Comparison of ENCODE assay signal across 31 cellular contexts in genomic region chr1:114892194-114892918, GRCh38. TPM values are rescaled to one million over a fixed set of nuclear protein-coding genes. Genes with fewer than 3 reads are reported as not detected.
"Had no signal": no experiment of that assay in that cellular context is flagged by ENCODE, and none has a peak within 500 bp of the region (broad histone marks: within the 10 kb centered on the region; RNA-seq: fewer than 3 reads in every experiment).

No MANE protein-coding gene starts in this region.

- H3K27ac Mint-ChIP-seq: activated CD4-positive, alpha-beta memory T cell treated with anti-CD3 and anti-CD28 coated beads for 36 hours; activated CD4-positive, alpha-beta T cell treated with anti-CD3 and anti-CD28 coated beads, Interleukin-2, amount 10 ng/mL, durations not matched to agents 24 days and 14 days; activated naive CD4-positive, alpha-beta T cell treated with anti-CD3 and anti-CD28 coated beads, Interleukin-2, amount 10 ng/mL, durations not matched to agents 7 days and 5 days; activated naive CD8-positive, alpha-beta T cell treated with anti-CD3 and anti-CD28 coated beads, Interleukin-2, amount 10 ng/mL, durations not matched to agents 7 days and 5 days; immature natural killer cell; mesothelial cell of epicardium; naive B cell had no signal

- DNase-seq: activated CD4-positive, alpha-beta memory T cell treated with anti-CD3 and anti-CD28 coated beads for 36 hours; activated CD4-positive, alpha-beta T cell treated with anti-CD3 and anti-CD28 coated beads, Interleukin-2, amount 10 ng/mL, durations not matched to agents 24 days and 14 days; activated CD4-positive, CD25-positive, alpha-beta regulatory T cell treated with anti-CD3 and anti-CD28 coated beads, Interleukin-2, amount 50 U/mL, for 72 hours; activated CD8-positive, alpha-beta memory T cell treated with anti-CD3 and anti-CD28 coated beads, Interleukin-2, amount 50 U/mL, for 4 hours; activated gamma-delta T cell; activated naive CD4-positive, alpha-beta T cell treated with anti-CD3 and anti-CD28 coated beads, Interleukin-2, amount 10 ng/mL, durations not matched to agents 7 days and 5 days; activated naive CD8-positive, alpha-beta T cell treated with anti-CD3 and anti-CD28 coated beads, Interleukin-2, amount 10 ng/mL, durations not matched to agents 7 days and 5 days; activated T-cell treated with anti-CD3 and anti-CD28 coated beads, Interleukin-2, amount 50 U/mL, for 1 hour; amniotic stem cell; caudate nucleus; foreskin keratinocyte; heart right ventricle; immature natural killer cell; kidney; left colon; mammary epithelial cell; naive B cell; spleen; stimulated activated naive CD8-positive, alpha-beta T cell treated with anti-CD3 and anti-CD28 coated beads, Interleukin-15, Interleukin-2, amounts not matched to agents 100 U/mL and 50 U/mL, for 24 hours; uterus; WERI-Rb-1 had no signal

- H3K4me3 Mint-ChIP-seq: activated CD4-positive, alpha-beta memory T cell treated with anti-CD3 and anti-CD28 coated beads for 36 hours; activated CD4-positive, alpha-beta T cell treated with anti-CD3 and anti-CD28 coated beads, Interleukin-2, amount 10 ng/mL, durations not matched to agents 24 days and 14 days; activated naive CD4-positive, alpha-beta T cell treated with anti-CD3 and anti-CD28 coated beads, Interleukin-2, amount 10 ng/mL, durations not matched to agents 7 days and 5 days; activated naive CD8-positive, alpha-beta T cell treated with anti-CD3 and anti-CD28 coated beads, Interleukin-2, amount 10 ng/mL, durations not matched to agents 7 days and 5 days; immature natural killer cell; mesothelial cell of epicardium; naive B cell; neural crest cell had no signal

- H3K9me3 ChIP-seq: esophagus muscularis mucosa, heart right ventricle, spleen, thoracic aorta, uterus had no signal

- H3K9me3 Mint-ChIP-seq: activated CD4-positive, alpha-beta memory T cell treated with anti-CD3 and anti-CD28 coated beads for 36 hours; activated CD4-positive, alpha-beta T cell treated with anti-CD3 and anti-CD28 coated beads, Interleukin-2, amount 10 ng/mL, durations not matched to agents 24 days and 14 days; activated naive CD4-positive, alpha-beta T cell treated with anti-CD3 and anti-CD28 coated beads, Interleukin-2, amount 10 ng/mL, durations not matched to agents 7 days and 5 days; activated naive CD8-positive, alpha-beta T cell treated with anti-CD3 and anti-CD28 coated beads, Interleukin-2, amount 10 ng/mL, durations not matched to agents 7 days and 5 days; neural crest cell had no signal

- H3K36me3 Mint-ChIP-seq: activated CD4-positive, alpha-beta memory T cell treated with anti-CD3 and anti-CD28 coated beads for 36 hours; activated naive CD4-positive, alpha-beta T cell treated with anti-CD3 and anti-CD28 coated beads, Interleukin-2, amount 10 ng/mL, durations not matched to agents 7 days and 5 days; activated naive CD8-positive, alpha-beta T cell treated with anti-CD3 and anti-CD28 coated beads, Interleukin-2, amount 10 ng/mL, durations not matched to agents 7 days and 5 days; immature natural killer cell; mesothelial cell of epicardium; naive B cell had no signal

- H3K4me1 Mint-ChIP-seq: activated CD4-positive, alpha-beta T cell treated with anti-CD3 and anti-CD28 coated beads, Interleukin-2, amount 10 ng/mL, durations not matched to agents 24 days and 14 days; activated naive CD4-positive, alpha-beta T cell treated with anti-CD3 and anti-CD28 coated beads, Interleukin-2, amount 10 ng/mL, durations not matched to agents 7 days and 5 days; activated naive CD8-positive, alpha-beta T cell treated with anti-CD3 and anti-CD28 coated beads, Interleukin-2, amount 10 ng/mL, durations not matched to agents 7 days and 5 days; immature natural killer cell; naive B cell; neural crest cell had no signal

- H3K36me3 ChIP-seq: esophagus muscularis mucosa, heart right ventricle, spleen, thoracic aorta, uterus, WERI-Rb-1 had no signal

- H3K27ac ChIP-seq: esophagus muscularis mucosa, foreskin keratinocyte, heart right ventricle, spleen, thoracic aorta, uterus, WERI-Rb-1 had no signal

- H3K27me3 ChIP-seq: uterus had no signal

- ATAC-seq: foreskin keratinocyte; left colon; right cardiac atrium; stimulated activated naive CD8-positive, alpha-beta T cell treated with anti-CD3 and anti-CD28 coated beads, Interleukin-15, Interleukin-2, amounts not matched to agents 100 U/mL and 50 U/mL, for 24 hours had no signal

- H3K4me1 ChIP-seq: esophagus muscularis mucosa, foreskin keratinocyte, heart right ventricle, spleen, uterus had no signal

- H3K4me3 ChIP-seq: esophagus muscularis mucosa, heart right ventricle, spleen, thoracic aorta, uterus had no signal

RNA-seq across cellular contexts. Expression of gene SYCP1, which starts 37.7 kb away (rescaled TPM):
- total RNA-seq: activated CD4-positive, alpha-beta memory T cell treated with anti-CD3 and anti-CD28 coated beads for 36 hours; activated CD4-positive, alpha-beta T cell treated with anti-CD3 and anti-CD28 coated beads, Interleukin-2, amount 10 ng/mL, durations not matched to agents 24 days and 14 days; activated CD8-positive, alpha-beta memory T cell treated with anti-CD3 and anti-CD28 coated beads for 36 hours; activated naive CD8-positive, alpha-beta T cell treated with anti-CD3 and anti-CD28 coated beads, Interleukin-2, amount 10 ng/mL, durations not matched to agents 7 days and 5 days; astrocyte; esophagus muscularis mucosa; foreskin keratinocyte; glomerular endothelial cell; heart right ventricle; kidney; left colon; mammary epithelial cell; mesothelial cell of epicardium; neural crest cell; right cardiac atrium; spleen; T-helper 1 cell treated with Interleukin-12 subunit alpha and Interleukin-12 subunit beta and Interleukin-4 antibody, amounts not matched to agents 30 ng/mL and 1 ng/mL, for 36 hours; thoracic aorta had no signal
- polyA plus RNA-seq: foreskin keratinocyte, heart right ventricle, immature natural killer cell, liver, mammary epithelial cell, right cardiac atrium, spleen had no signal
